12 cellular contexts compared by ENCODE assay signal in the genomic region with DNA sequence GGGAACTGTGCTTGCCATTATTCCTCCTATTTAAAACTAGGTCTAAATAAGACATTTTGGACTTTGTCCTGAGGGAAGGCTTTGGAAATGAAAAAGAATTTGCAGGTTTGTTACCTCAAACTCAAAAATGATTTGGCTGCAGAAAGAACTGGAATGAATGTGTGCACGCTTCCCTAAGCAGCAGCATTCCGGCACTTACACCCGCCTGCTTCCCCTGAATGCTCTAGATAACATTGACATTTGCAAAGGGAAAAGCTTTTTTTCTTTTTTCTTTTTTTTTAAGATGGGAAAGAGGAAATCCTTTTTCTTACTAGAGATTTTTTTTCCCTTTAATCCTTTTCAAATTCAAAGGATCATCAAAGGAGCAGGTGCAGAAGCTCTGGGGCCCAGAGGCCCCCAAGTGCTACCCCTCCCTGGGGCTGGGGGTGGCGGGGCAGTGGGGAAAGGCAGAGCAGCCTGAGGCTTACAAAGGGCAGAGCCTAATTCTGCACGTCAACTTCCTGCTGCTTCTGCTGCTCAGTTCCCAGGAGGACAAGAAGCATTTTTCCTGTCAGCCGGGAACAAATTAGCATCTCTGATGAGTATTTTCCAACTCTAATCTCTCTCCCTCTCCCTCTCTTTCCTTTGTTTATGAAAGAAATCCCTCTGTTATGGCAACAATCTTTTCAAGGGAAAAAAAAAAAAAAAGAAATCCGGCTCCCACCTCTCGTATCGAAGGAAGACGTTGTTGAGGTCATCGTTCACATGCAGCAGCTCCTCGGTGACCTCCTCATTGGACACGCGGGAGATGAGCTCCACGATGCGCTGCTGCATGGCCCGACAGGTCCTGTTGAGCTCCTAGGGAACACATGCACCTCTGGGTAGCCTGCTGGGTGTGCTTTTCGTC. TPM values are rescaled to one million over a fixed set of nuclear protein-coding genes. Genes with fewer than 3 reads are reported as not detected.
DNase-seq lines count a peak whose midpoint lies in the region; ATAC-seq and TF ChIP-seq lines count a peak whose summit lies in the region.
"Had no signal": no experiment of that assay in that cellular context is flagged by ENCODE, and none has a peak within 500 bp of the region (broad histone marks: within the 10 kb centered on the region; RNA-seq: fewer than 3 reads in every experiment).

No MANE protein-coding gene starts in this region.

- H3K27me3 ChIP-seq in DND-41 (ENCODE audit: insufficient read depth, low read length, poor library complexity) (no peaks in the 10 kb centered on the region), parathyroid adenoma (ENCODE audit: control insufficient read depth, insufficient read depth, low read length) (no peaks in the 10 kb centered on the region)

- no peak overlapping the region for H2AFZ ChIP-seq in DND-41 (ENCODE audit: low read depth, low read length)
- no peak overlapping the region for H2AFZ ChIP-seq in parathyroid adenoma

- H3K4me2 ChIP-seq in DND-41 (ENCODE audit: insufficient read depth, low read length) (no peak overlapping the region), parathyroid adenoma (ENCODE audit: low read length) (no peak overlapping the region)

- H3K4me1 ChIP-seq in DND-41 (ENCODE audit: insufficient read depth, low read length) (peaks cover 9% of the 10 kb centered on the region), parathyroid adenoma (no peaks in the 10 kb centered on the region)

- H3K9ac ChIP-seq in DND-41 (ENCODE audit: low read depth, low read length) (no peak overlapping the region), parathyroid adenoma (no peak overlapping the region)

- no peak overlapping the region for H3K4me3 ChIP-seq in DND-41 (ENCODE audit: low read depth in 1 of 2, low read length in 2 of 2)
- H3K4me3 ChIP-seq in coronary artery, result no peak overlapping the region
- H3K4me3 ChIP-seq in parathyroid adenoma (ENCODE audit: low read depth, low read length), result no peak overlapping the region

- no peak overlapping the region for H3K27ac ChIP-seq in DND-41 (ENCODE audit: low read length)
- peak overlapping the region in 1 of 2 donors; percentile 56 for H3K27ac ChIP-seq in coronary artery
- H3K27ac ChIP-seq in parathyroid adenoma, result peak overlapping the region; percentile 20

- H3K9me3 ChIP-seq in DND-41 (ENCODE audit: insufficient read depth, low read length, severe bottlenecking) (no peaks in the 10 kb centered on the region), parathyroid adenoma (ENCODE audit: control insufficient read depth, low read length) (no peaks in the 10 kb centered on the region)

- TF ChIP-seq CTCF in DND-41 (IDR thresholded peaks at IDR 0.05; ENCODE audit: borderline replicate concordance, extremely low read depth, low read length, poor library complexity, severe bottlenecking) (no peak), coronary artery (IDR thresholded peaks at IDR 0.05) (no peak), parathyroid adenoma (IDR thresholded peaks at IDR 0.05) (no peak)

- DNase-seq in DND-41 (peak; percentile 50), coronary artery (ENCODE audit: low spot score) (peak; percentile 65), hepatic stellate cell (ENCODE audit: low spot score) (peak; percentile 51), SIG-M5 treated with dmso at 0.1 percent for 504 hours (lab: John Stamatoyannopoulos, UW; ENCODE audit: unreplicated experiment) (no peak), NOMO-1 treated with DMSO at 0.1 percent for 48 hours (lab: John Stamatoyannopoulos, UW; ENCODE audit: unreplicated experiment) (no peak)
- DNase-seq: activated gamma-delta T cell treated with Interleukin-2 at 50 U/mL for 16 hours; C1 segment of cervical spinal cord; effector CD4-positive, alpha-beta T cell; small intestine had no signal

- peak; percentile 79 for ATAC-seq in DND-41 (ENCODE audit: insufficient read depth, low read depth)
- ATAC-seq in HG02885 (IDR thresholded peaks at IDR 0.05; ENCODE audit: poor library complexity, unreplicated experiment), result no peak
- no peak for ATAC-seq in esophagus mucosa

- H3K36me3 ChIP-seq in DND-41 (ENCODE audit: insufficient read depth, low read length) (no peaks in the 10 kb centered on the region), parathyroid adenoma (ENCODE audit: control insufficient read depth, insufficient read depth, low read length) (no peaks in the 10 kb centered on the region)

- no peaks in the 10 kb centered on the region for H3K79me2 ChIP-seq in DND-41 (ENCODE audit: insufficient read depth, low read length)
- H3K79me2 ChIP-seq in parathyroid adenoma, result peaks cover 10% of the 10 kb centered on the region

- H4K20me1 ChIP-seq in DND-41 (ENCODE audit: insufficient read depth, low read length), result no peaks in the 10 kb centered on the region

RNA-seq across cellular contexts. Expression of a gene that starts 32.1 kb away (rescaled TPM):
- 142 TPM for total RNA-seq in esophagus mucosa

Comparison
In these comparisons a context has a peak if more than half of its experiments do, and no peak if none do; other contexts are left out.
1. DNase-seq: peak in DND-41 (single experiment), coronary artery (single experiment) and hepatic stellate cell (single experiment); none in SIG-M5 treated with dmso at 0.1 percent for 504 hours (single experiment) and NOMO-1 treated with DMSO at 0.1 percent for 48 hours (single experiment).